Comparison of ENCODE assay signal across 9 cellular contexts in genomic region chr13:65977525-65977924, GRCh38.
"Had no signal": no experiment of that assay in that cellular context is flagged by ENCODE, and none has a peak within 500 bp of the region (broad histone marks: within the 10 kb centered on the region; RNA-seq: fewer than 3 reads in every experiment).

No MANE protein-coding gene starts in this region.

- H3K36me3 ChIP-seq: WERI-Rb-1 had no signal

- H3K27ac ChIP-seq: VCaP, WERI-Rb-1 had no signal

- ATAC-seq: activated CD4-positive, alpha-beta T cell treated with anti-CD3 and anti-CD28 coated beads for 36 hours; activated CD4-positive, CD25-positive, alpha-beta regulatory T cell treated with anti-CD3 and anti-CD28 coated beads, Interleukin-2, amount 50 U/mL, for 24 hours; activated CD8-positive, alpha-beta memory T cell treated with anti-CD3 and anti-CD28 coated beads, Interleukin-2, amount 10 ng/mL, durations not matched to agents 7 days and 5 days; activated CD8-positive, alpha-beta T cell treated with anti-CD3 and anti-CD28 coated beads for 36 hours; activated CD8-positive, alpha-beta T cell treated with anti-CD3 and anti-CD28 coated beads, Interleukin-2, amount 10 ng/mL, durations not matched to agents 7 days and 5 days; T-helper 17 cell; WTC11 had no signal
